Comparison of ENCODE assay signal across 27 cellular contexts in genomic region chr13:85985791-85986190, GRCh38.
DNase-seq lines count a peak whose midpoint lies in the region; ATAC-seq, FAIRE-seq and TF ChIP-seq lines count a peak whose summit lies in the region.
"Had no signal": no experiment of that assay in that cellular context is flagged by ENCODE, and none has a peak within 500 bp of the region (broad histone marks: within the 10 kb centered on the region; RNA-seq: fewer than 3 reads in every experiment).

No MANE protein-coding gene starts in this region.

- POLR2A ChIA-PET in activated CD8-positive, alpha-beta T cell treated with anti-CD3 and anti-CD28 coated beads for 36 hours (lab: Charles Lee) = no interaction called here

- DNase-seq in DMS53 (lab: John Stamatoyannopoulos, UW) = peak; percentile 42
- peak; percentile 18 for DNase-seq in HTR-8/SVneo (ENCODE audit: insufficient read length, low spot score)
- peak; percentile 19 for DNase-seq in amniotic epithelial cell (ENCODE audit: low read depth)
- peak; percentile 22 for DNase-seq in fibroblast of the aortic adventitia (ENCODE audit: low read depth)
- DNase-seq in activated CD8-positive, alpha-beta T cell treated with anti-CD3 and anti-CD28 coated beads for 36 hours = no peak
- DNase-seq in osteoblast (ENCODE audit: insufficient read length, low spot score, missing footprints) = no peak
- DNase-seq: activated naive CD4-positive, alpha-beta T cell treated with anti-CD3 and anti-CD28 coated beads, Interleukin-2, amount 10 ng/mL, durations not matched to agents 7 days and 5 days; activated T-cell treated with anti-CD3 and anti-CD28 coated beads, Interleukin-2, amount 50 U/mL, for 4 hours; anterior cingulate cortex; CD4-positive, CD25-positive, alpha-beta regulatory T cell; effector memory CD8-positive, alpha-beta T cell; esophagus squamous epithelium; GOT3; immature natural killer cell; NCI-H1417 treated with DMSO at 0.1 percent for 48 hours; NK-92 treated with Interleukin-12 subunit alpha and Interleukin-12 subunit beta, amount 100 ng/mL, for 24 hours; RPMI8226; stimulated activated CD4-positive, alpha-beta T cell treated with anti-CD3 and anti-CD28 coated beads, Interleukin-2, amount 100 ng/mL, for 24 hours; stimulated activated naive CD8-positive, alpha-beta T cell treated with anti-CD3 and anti-CD28 coated beads, Interleukin-15, Interleukin-2, amounts not matched to agents 100 U/mL and 50 U/mL, for 24 hours had no signal

- no peak for TF ChIP-seq CTCF in fibroblast of the aortic adventitia (IDR thresholded peaks at IDR 0.05; ENCODE audit: insufficient read depth, low read length)
- no peak for TF ChIP-seq CTCF in activated CD8-positive, alpha-beta T cell treated with anti-CD3 and anti-CD28 coated beads for 36 hours (IDR thresholded peaks at IDR 0.05)
- TF ChIP-seq CTCF in osteoblast (IDR thresholded peaks at IDR 0.05; ENCODE audit: extremely low read depth, low read depth, low read length) = no peak

- H3K36me3 ChIP-seq in osteoblast (ENCODE audit: insufficient read depth, low read length) = no peaks in the 10 kb centered on the region
- H3K36me3 ChIP-seq: esophagus squamous epithelium, neural progenitor cell, prostate gland, tibial nerve had no signal

- H3K9me3 ChIP-seq in osteoblast (ENCODE audit: low read depth, low read length) = no peaks in the 10 kb centered on the region
- H3K9me3 ChIP-seq: prostate gland, tibial nerve had no signal

- no peak overlapping the region for H3K4me3 ChIP-seq in fibroblast of the aortic adventitia (ENCODE audit: low read depth, low read length)
- H3K4me3 ChIP-seq in osteoblast (ENCODE audit: insufficient read depth, low read length) = no peak overlapping the region
- H3K4me3 ChIP-seq: esophagus squamous epithelium, neural progenitor cell, prostate gland, skin epidermis, tibial nerve had no signal

- no peak overlapping the region for H3K27ac ChIP-seq in osteoblast (ENCODE audit: low read depth, low read length)
- H3K27ac ChIP-seq: esophagus squamous epithelium, neural progenitor cell, prostate gland, skin epidermis, tibial nerve had no signal

- intact Hi-C loops in activated CD8-positive, alpha-beta T cell treated with anti-CD3 and anti-CD28 coated beads for 36 hours (cut with micrococcal nuclease) = no loop called here

- H3K4me3 Mint-ChIP-seq in activated CD8-positive, alpha-beta T cell treated with anti-CD3 and anti-CD28 coated beads for 36 hours = no peak overlapping the region
- H3K4me3 Mint-ChIP-seq: activated naive CD4-positive, alpha-beta T cell treated with anti-CD3 and anti-CD28 coated beads, Interleukin-2, amount 10 ng/mL, durations not matched to agents 7 days and 5 days; activated T-cell treated with anti-CD3 and anti-CD28 coated beads, Interleukin-2, amount 50 U/mL, for 4 hours; CD4-positive, CD25-positive, alpha-beta regulatory T cell; effector memory CD8-positive, alpha-beta T cell; immature natural killer cell; neural progenitor cell had no signal

- no peaks in the 10 kb centered on the region for H3K4me1 ChIP-seq in osteoblast (ENCODE audit: insufficient read depth, low read length)
- H3K4me1 ChIP-seq: esophagus squamous epithelium, neural progenitor cell, prostate gland, tibial nerve had no signal

- peaks cover 7% of the 10 kb centered on the region for H3K9me3 Mint-ChIP-seq in activated CD8-positive, alpha-beta T cell treated with anti-CD3 and anti-CD28 coated beads for 36 hours
- H3K9me3 Mint-ChIP-seq: neural progenitor cell had no signal

- H2AFZ ChIP-seq in osteoblast (ENCODE audit: low read length) = no peak overlapping the region
- H2AFZ ChIP-seq: neural progenitor cell had no signal

- H3K36me3 Mint-ChIP-seq in activated CD8-positive, alpha-beta T cell treated with anti-CD3 and anti-CD28 coated beads for 36 hours (ENCODE audit: low read depth) = no peaks in the 10 kb centered on the region
- H3K36me3 Mint-ChIP-seq: activated naive CD4-positive, alpha-beta T cell treated with anti-CD3 and anti-CD28 coated beads, Interleukin-2, amount 10 ng/mL, durations not matched to agents 7 days and 5 days; CD4-positive, CD25-positive, alpha-beta regulatory T cell; immature natural killer cell; neural progenitor cell had no signal

- H3K27me3 ChIP-seq in osteoblast (ENCODE audit: insufficient read depth, low read length) = no peaks in the 10 kb centered on the region
- H3K27me3 ChIP-seq: esophagus squamous epithelium, neural progenitor cell, tibial nerve had no signal

- no peaks in the 10 kb centered on the region for H3K79me2 ChIP-seq in osteoblast (ENCODE audit: insufficient read depth, low read length)

- H3K4me2 ChIP-seq in osteoblast (ENCODE audit: insufficient read depth, low read length) = no peak overlapping the region
- H3K4me2 ChIP-seq: neural progenitor cell had no signal

- no peak overlapping the region for H3K27ac Mint-ChIP-seq in activated CD8-positive, alpha-beta T cell treated with anti-CD3 and anti-CD28 coated beads for 36 hours
- H3K27ac Mint-ChIP-seq: activated naive CD4-positive, alpha-beta T cell treated with anti-CD3 and anti-CD28 coated beads, Interleukin-2, amount 10 ng/mL, durations not matched to agents 7 days and 5 days; CD4-positive, CD25-positive, alpha-beta regulatory T cell; effector memory CD8-positive, alpha-beta T cell; immature natural killer cell; neural progenitor cell had no signal

- no peaks in the 10 kb centered on the region for H3K27me3 Mint-ChIP-seq in activated CD8-positive, alpha-beta T cell treated with anti-CD3 and anti-CD28 coated beads for 36 hours
- H3K27me3 Mint-ChIP-seq: activated naive CD4-positive, alpha-beta T cell treated with anti-CD3 and anti-CD28 coated beads, Interleukin-2, amount 10 ng/mL, durations not matched to agents 7 days and 5 days; CD4-positive, CD25-positive, alpha-beta regulatory T cell; effector memory CD8-positive, alpha-beta T cell had no signal

- no peak for FAIRE-seq in HTR-8/SVneo (lab: Jason Lieb, UNC)
- FAIRE-seq: colon had no signal

- no peaks in the 10 kb centered on the region for H4K20me1 ChIP-seq in osteoblast (ENCODE audit: insufficient read depth, low read length)

- ATAC-seq in GM19023 (IDR thresholded peaks at IDR 0.05; ENCODE audit: unreplicated experiment) = no peak
- ATAC-seq in activated CD8-positive, alpha-beta T cell treated with anti-CD3 and anti-CD28 coated beads for 36 hours = no peak
- ATAC-seq in GM19328 (IDR thresholded peaks at IDR 0.05; ENCODE audit: unreplicated experiment) = no peak
- ATAC-seq: activated CD4-positive, CD25-positive, alpha-beta regulatory T cell treated with anti-CD3 and anti-CD28 coated beads, Interleukin-2, amount 50 U/mL, for 24 hours; activated T-cell treated with anti-CD3 and anti-CD28 coated beads, Interleukin-2, amount 50 U/mL, for 4 hours; effector memory CD8-positive, alpha-beta T cell; stimulated activated naive CD8-positive, alpha-beta T cell treated with anti-CD3 and anti-CD28 coated beads, Interleukin-15, Interleukin-2, amounts not matched to agents 100 U/mL and 50 U/mL, for 24 hours had no signal

- CTCF ChIA-PET in activated CD8-positive, alpha-beta T cell treated with anti-CD3 and anti-CD28 coated beads for 36 hours (lab: Charles Lee) = no interaction called here

- H3K4me1 Mint-ChIP-seq in activated CD8-positive, alpha-beta T cell treated with anti-CD3 and anti-CD28 coated beads for 36 hours (ENCODE audit: low read depth) = no peaks in the 10 kb centered on the region
- H3K4me1 Mint-ChIP-seq: activated naive CD4-positive, alpha-beta T cell treated with anti-CD3 and anti-CD28 coated beads, Interleukin-2, amount 10 ng/mL, durations not matched to agents 7 days and 5 days; CD4-positive, CD25-positive, alpha-beta regulatory T cell; immature natural killer cell; neural progenitor cell had no signal

Comparison
In these comparisons a context has a peak if more than half of its experiments do, and no peak if none do; other contexts are left out.
1. DNase-seq: peak in DMS53 (single experiment), HTR-8/SVneo (single experiment), amniotic epithelial cell (single experiment) and fibroblast of the aortic adventitia (single experiment); none in activated CD8-positive, alpha-beta T cell treated with anti-CD3 and anti-CD28 coated beads for 36 hours (single experiment) and osteoblast (single experiment).